ENCODE assay signal across 2 cellular contexts in genomic region chr4:5760246-5760645, GRCh38.
TF ChIP-seq lines count a peak whose summit lies in the region.

No MANE protein-coding gene starts in this region.

TF ChIP-seq in GM23338, 12 proteins besides CTCF, POLR2A, EP300 and RAD21 (continued from another document):
- TF ChIP-seq ZNF462 (CRISPR knock-in tag; IDR thresholded peaks at IDR 0.05) = no peak
- TF ChIP-seq JUNB (IDR thresholded peaks at IDR 0.05; ENCODE audit: unreplicated experiment) = no peak
- TF ChIP-seq ZNF114 (CRISPR knock-in tag; IDR thresholded peaks at IDR 0.05) = no peak
- TF ChIP-seq ETS1 (IDR thresholded peaks at IDR 0.05) = no peak
- TF ChIP-seq NANOG (IDR thresholded peaks at IDR 0.05; ENCODE audit: borderline replicate concordance) = no peak
- no peak for TF ChIP-seq REST (IDR thresholded peaks at IDR 0.05; ENCODE audit: unreplicated experiment)

TF ChIP-seq in WTC11, 78 proteins besides CTCF, POLR2A, EP300 and RAD21 (continued from another document):
- TF ChIP-seq ZNF425 (CRISPR knock-in tag; conservative IDR thresholded peaks at IDR 0.05) (no peak), OVOL2 (CRISPR knock-in tag; IDR thresholded peaks at IDR 0.05; ENCODE audit: borderline replicate concordance) (no peak), ZNF396 (CRISPR knock-in tag; IDR thresholded peaks at IDR 0.05; ENCODE audit: borderline replicate concordance) (no peak), ESRRA (CRISPR knock-in tag; IDR thresholded peaks at IDR 0.05; ENCODE audit: borderline replicate concordance) (no peak), AR (CRISPR knock-in tag; IDR thresholded peaks at IDR 0.05) (no peak), ZNF416 (CRISPR knock-in tag; IDR thresholded peaks at IDR 0.05) (no peak)
